8 cellular contexts compared by ENCODE assay signal in the genomic region with DNA sequence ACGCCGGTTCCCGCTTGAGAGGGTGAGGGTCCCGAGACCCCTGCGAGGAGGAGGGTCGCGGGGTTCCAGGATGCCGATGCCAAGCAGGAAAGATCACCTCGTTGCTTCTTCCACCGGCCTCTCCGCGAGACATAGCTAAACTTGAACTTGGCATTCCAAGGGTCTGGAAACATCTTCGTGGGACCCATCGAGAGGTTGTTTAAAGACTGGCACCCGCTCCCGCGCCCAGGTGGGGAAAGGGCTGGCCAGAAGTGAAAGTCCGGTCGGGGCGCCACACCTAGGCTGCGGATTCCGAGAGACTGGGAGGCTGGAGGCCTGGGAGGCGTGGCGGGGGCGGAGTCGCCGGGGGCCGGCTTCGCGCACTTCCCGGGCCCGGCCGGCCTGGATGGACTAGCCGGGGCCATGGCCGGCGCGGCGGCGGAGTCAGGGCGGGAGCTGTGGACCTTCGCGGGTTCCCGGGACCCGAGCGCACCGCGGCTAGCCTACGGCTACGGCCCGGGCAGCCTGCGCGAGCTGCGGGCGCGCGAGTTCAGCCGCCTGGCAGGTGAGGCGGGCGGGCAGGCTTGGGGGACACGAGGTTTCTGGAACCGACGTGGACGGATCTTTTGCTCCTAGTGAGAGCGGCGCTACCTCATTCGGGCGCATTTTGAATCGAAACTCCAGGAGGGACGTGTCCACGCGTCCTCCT. TPM values are rescaled to one million over a fixed set of nuclear protein-coding genes. Genes with fewer than 3 reads are reported as not detected.
DNase-seq lines count a peak whose midpoint lies in the region; ATAC-seq, FAIRE-seq and TF ChIP-seq lines count a peak whose summit lies in the region.

MOCOS (plus strand) TSS at position 360 of the 688 bp plus-strand sequence; CDS start at position 403, 43 bp downstream.

- TF ChIP-seq CTCF in D721Med (IDR thresholded peaks at IDR 0.05; ENCODE audit: insufficient read depth, missing control alignments) (no peak), WI38 (IDR thresholded peaks at IDR 0.05; ENCODE audit: low read depth, low read length) (no peak), liver (IDR thresholded peaks at IDR 0.05; ENCODE audit: low read depth, low read length, missing input control) (no peak)

- H3K9ac ChIP-seq in HUES64 (ENCODE audit: low read depth, low read length) (peak within 1 kb of the TSS; percentile 79), liver (ENCODE audit: low read depth in 1 of 2, low read length in 2 of 2) (peak within 1 kb of the TSS; percentile 71 to 84)

- peak; percentile 25 to 60 for TF ChIP-seq RAD21 in liver (IDR thresholded peaks at IDR 0.05)

- peak within 1 kb of the TSS; percentile 79 for H3K4me3 ChIP-seq in HUES64 (ENCODE audit: low read length)
- H3K4me3 ChIP-seq in WI38 (ENCODE audit: low read depth, low read length): peak within 1 kb of the TSS; percentile 65
- H3K4me3 ChIP-seq in liver (ENCODE audit: low read depth in 1 of 3, low read length in 3 of 3): peak within 1 kb of the TSS; percentile 56 to 84 (median 82)

- peaks cover 56% of the 10 kb centered on the region for H3K27me3 ChIP-seq in HUES64 (ENCODE audit: insufficient read depth, low read length)
- no peaks in the 10 kb centered on the region for H3K27me3 ChIP-seq in liver (ENCODE audit: control insufficient read depth in 4 of 4, insufficient read depth in 4 of 4, low read length in 3 of 4)

- FAIRE-seq in D721Med (lab: Jason Lieb, UNC): no peak

- H3K27ac ChIP-seq in HUES64 (ENCODE audit: low read depth, low read length): no peak within 1 kb of the TSS
- peak within 1 kb of the TSS; percentile 91 to 94 for H3K27ac ChIP-seq in liver (ENCODE audit: low read depth in 1 of 2, low read length in 2 of 2)

- ATAC-seq in GM21528 (IDR thresholded peaks at IDR 0.05; ENCODE audit: low FRiP score, unreplicated experiment): peak; percentile 81

- H3K36me3 ChIP-seq in HUES64 (ENCODE audit: insufficient read depth, low read length) (no peaks in the 10 kb centered on the region), liver (ENCODE audit: control insufficient read depth in 4 of 4, insufficient read depth in 3 of 4, low read depth in 1 of 4, low read length in 3 of 4) (peaks cover 0 to 3% (median 0%) of the 10 kb centered on the region in 4 donors)

- no peaks in the 10 kb centered on the region for H3K9me3 ChIP-seq in HUES64 (ENCODE audit: insufficient read depth, low read depth, low read length)
- H3K9me3 ChIP-seq in liver (ENCODE audit: control insufficient read depth in 4 of 4, low read length in 3 of 4): no peaks in the 10 kb centered on the region

- WGBS in HUES64: under 1% methylated on average over 71 of the region's 71 CpGs
- under 1% methylated on average over 71 of the region's 71 CpGs for WGBS in liver

- DNase-seq in D721Med (ENCODE audit: insufficient read length, low spot score) (peak; percentile 69), dermis blood vessel endothelial cell (peak; percentile 54), SK-N-DZ (ENCODE audit: low spot score) (no peak)
- DNase-seq in stimulated activated CD8-positive, alpha-beta memory T cell treated with anti-CD3 and anti-CD28 coated beads, Interleukin-15, amount 100 ng/mL, for 1 hour (ENCODE audit: low read depth): peak; percentile 11

- H3K4me1 ChIP-seq in HUES64 (ENCODE audit: insufficient read depth, low read length) (peaks cover 4% of the 10 kb centered on the region; the same call in 1 of the 2 replicates), liver (ENCODE audit: control insufficient read depth in 4 of 4, insufficient read depth in 4 of 4, low read length in 3 of 4) (peaks cover 4 to 21% (median 12%) of the 10 kb centered on the region in 4 donors)

TF ChIP-seq in liver, 16 proteins besides CTCF, POLR2A, EP300 and RAD21:
- TF ChIP-seq REST (IDR thresholded peaks at IDR 0.05): peak; percentile 91
- no peak for TF ChIP-seq HNF4G (IDR thresholded peaks at IDR 0.05)
- TF ChIP-seq YY1 (IDR thresholded peaks at IDR 0.05): peak; percentile 85
- TF ChIP-seq RXRA (IDR thresholded peaks at IDR 0.05): peak in 1 of 2 donors; percentile 16
- peak; percentile 40 for TF ChIP-seq TAF1 (conservative IDR thresholded peaks at IDR 0.05)
- TF ChIP-seq EGR1 (IDR thresholded peaks at IDR 0.05; ENCODE audit: low read depth in 2 of 2): peak in 1 of 2 donors; percentile 13
- TF ChIP-seq FOXA1 (IDR thresholded peaks at IDR 0.05): no peak
- TF ChIP-seq, protein P1, sequence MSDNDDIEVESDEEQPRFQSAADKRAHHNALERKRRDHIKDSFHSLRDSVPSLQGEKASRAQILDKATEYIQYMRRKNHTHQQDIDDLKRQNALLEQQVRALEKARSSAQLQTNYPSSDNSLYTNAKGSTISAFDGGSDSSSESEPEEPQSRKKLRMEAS (IDR thresholded peaks at IDR 0.05): no peak
- peak in 1 of 2 donors; percentile 56 for TF ChIP-seq HNF4A (conservative IDR thresholded peaks at IDR 0.05)
- no peak for TF ChIP-seq NR2F2 (IDR thresholded peaks at IDR 0.05)
- no peak for TF ChIP-seq FOXA2 (IDR thresholded peaks at IDR 0.05)
- TF ChIP-seq SP1 (IDR thresholded peaks at IDR 0.05): no peak

RNA-seq across cellular contexts. Expression of gene MOCOS, which starts in this region (rescaled TPM):
- polyA plus RNA-seq in HUES64 (2013, experiment 1 of 2): 2.4 TPM
- polyA plus RNA-seq in HUES64 (2013, experiment 2 of 2): 2.5 TPM
- total RNA-seq in dermis blood vessel endothelial cell: 0.34 and 0.79 TPM in 2 replicates
- 10 to 100 TPM in 1 of 2 donors, 1 to 10 TPM in 1; 1.9 to 27.0 TPM for total RNA-seq in liver
- 10 to 100 TPM; 13.0 to 20.9 TPM for polyA plus RNA-seq in liver
- not detected in 2 replicates for polyA plus RNA-seq in SK-N-DZ (2014; cell fraction: cytosol; rRNA removed)
- polyA plus RNA-seq in SK-N-DZ (2014; cell fraction: nucleus; rRNA removed): 0.02 TPM in 2 replicates

Comparison
In these comparisons a context has a peak if more than half of its experiments do, and no peak if none do; other contexts are left out.
1. Peak in DNase-seq in dermis blood vessel endothelial cell; RNA of the gene not detected or under 1 TPM.